In the genomic region with DNA sequence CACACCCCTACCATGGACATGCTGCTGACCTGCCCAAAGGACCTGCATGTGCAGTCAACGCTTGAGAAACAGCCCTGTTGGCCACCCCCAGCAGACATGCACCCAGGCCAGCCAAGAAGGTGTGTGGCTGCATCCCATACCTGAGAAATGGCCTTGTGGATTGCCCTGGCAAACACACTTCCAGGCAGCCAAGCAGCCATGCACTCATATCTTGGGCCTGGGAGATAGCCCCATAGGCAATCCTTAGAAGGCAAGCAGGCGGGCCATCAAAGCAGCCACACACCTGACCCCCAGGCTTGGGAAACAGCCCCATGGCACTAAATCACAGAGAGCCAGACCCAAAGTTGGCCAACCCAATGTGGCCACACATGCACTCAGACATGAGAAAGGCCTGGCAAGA, we compare ENCODE assay signal across 29 cellular contexts.
"Had no signal": no experiment of that assay in that cellular context is flagged by ENCODE, and none has a peak within 500 bp of the region (broad histone marks: within the 10 kb centered on the region; RNA-seq: fewer than 3 reads in every experiment).

No MANE protein-coding gene starts in this region.

- H3K27ac ChIP-seq: colonic mucosa, coronary artery, dorsolateral prefrontal cortex, epithelial cell of prostate, esophagus muscularis mucosa, esophagus squamous epithelium, foreskin keratinocyte, gastrocnemius medialis, gastroesophageal sphincter, heart left ventricle, heart right ventricle had no signal

- ATAC-seq: effector memory CD8-positive, alpha-beta T cell; esophagus mucosa; foreskin keratinocyte; gastrocnemius medialis; gastroesophageal sphincter; heart left ventricle; heart right ventricle had no signal

- H3K4me3 Mint-ChIP-seq: dendritic cell treated with granulocyte-macrophage colony-stimulating factor and Interleukin-4, amounts not matched to agents 40 ng/mL and 50 ng/mL, for 4 days; effector memory CD8-positive, alpha-beta T cell; endodermal cell had no signal

- DNase-seq: colonic mucosa; cortex of kidney; dermis blood vessel endothelial cell; dorsolateral prefrontal cortex; effector CD4-positive, alpha-beta T cell; effector CD8-positive, alpha-beta T cell; effector memory CD4-positive, alpha-beta T cell; effector memory CD8-positive, alpha-beta T cell; endodermal cell; erythroblast; esophagus squamous epithelium; foreskin fibroblast; foreskin keratinocyte; foreskin melanocyte; gastrocnemius medialis; glutamatergic neuron; head of caudate nucleus; heart left ventricle; heart right ventricle had no signal

- H3K27me3 ChIP-seq: colonic mucosa, dorsolateral prefrontal cortex, esophagus muscularis mucosa, esophagus squamous epithelium, foreskin keratinocyte, gastrocnemius medialis, gastroesophageal sphincter, heart left ventricle, heart right ventricle had no signal

- H3K9me3 ChIP-seq: colonic mucosa, gastrocnemius medialis had no signal

- H3K36me3 ChIP-seq: colonic mucosa, esophagus muscularis mucosa, esophagus squamous epithelium, gastrocnemius medialis, gastroesophageal sphincter, heart left ventricle, heart right ventricle had no signal

- FAIRE-seq: colon, endometrium, endothelial cell of umbilical vein, frontal cortex had no signal

- H3K4me1 ChIP-seq: colonic mucosa had no signal

- H3K4me1 Mint-ChIP-seq: endodermal cell had no signal

- H3K4me3 ChIP-seq: colonic mucosa, coronary artery, dorsolateral prefrontal cortex, esophagus muscularis mucosa, esophagus squamous epithelium, gastrocnemius medialis, gastroesophageal sphincter, heart left ventricle, heart right ventricle had no signal

- H3K27ac Mint-ChIP-seq: dendritic cell treated with granulocyte-macrophage colony-stimulating factor and Interleukin-4, amounts not matched to agents 40 ng/mL and 50 ng/mL, for 4 days; effector memory CD8-positive, alpha-beta T cell; endodermal cell had no signal
